8 cellular contexts compared by ENCODE assay signal in the genomic region with DNA sequence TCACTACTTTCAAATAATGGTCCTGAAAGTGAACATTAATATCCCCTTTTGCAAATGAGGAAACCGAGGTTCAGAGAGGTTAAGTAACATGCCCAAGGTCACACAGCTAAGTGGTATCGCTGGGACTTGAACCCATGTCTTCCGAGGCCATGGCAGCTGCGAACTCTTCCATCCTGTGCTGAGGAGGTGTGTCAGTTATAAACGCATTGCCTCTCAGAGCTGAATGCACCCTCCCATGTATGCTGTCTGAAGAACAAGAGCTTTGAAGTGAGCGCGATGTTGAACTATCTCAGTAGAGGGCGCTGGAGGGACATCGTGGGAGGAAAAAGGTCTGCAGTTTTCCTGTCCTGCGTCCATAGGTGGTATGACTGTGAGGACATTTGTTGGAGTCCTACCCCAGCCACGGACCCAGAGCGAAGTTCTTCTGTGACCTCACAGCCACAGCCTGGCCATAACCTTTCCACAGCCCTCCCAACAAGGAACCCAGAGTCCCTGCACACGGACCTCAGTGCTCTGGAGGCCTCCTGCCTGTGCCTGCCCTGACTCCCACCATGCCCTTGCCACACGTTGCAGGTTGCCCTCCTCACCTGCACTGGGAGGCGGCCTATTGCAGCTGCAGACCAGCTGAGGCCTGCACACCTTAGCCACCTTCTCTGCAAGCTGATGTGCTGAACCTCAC. TPM values are rescaled to one million over a fixed set of nuclear protein-coding genes. Genes with fewer than 3 reads are reported as not detected.
DNase-seq lines count a peak whose midpoint lies in the region; ATAC-seq and TF ChIP-seq lines count a peak whose summit lies in the region.

No MANE protein-coding gene starts in this region.

- H3K4me3 Mint-ChIP-seq in IgD-negative memory B cell (no peak overlapping the region), naive B cell (peak overlapping the region in 2 of 8 donors; percentile 1 to 15)

- no peaks in the 10 kb centered on the region for H3K27me3 ChIP-seq in AG04450 (ENCODE audit: control insufficient read depth, insufficient read depth, low read length)
- H3K27me3 ChIP-seq in OCI-LY3 (ENCODE audit: low read depth, low read length) = no peaks in the 10 kb centered on the region

- no peak overlapping the region for H3K4me3 ChIP-seq in AG04450 (ENCODE audit: low read depth, low read length)
- H3K4me3 ChIP-seq in OCI-LY3 (ENCODE audit: low read length) = peak overlapping the region; percentile 11; the same call in 1 of the 2 replicates

- H3K9me3 ChIP-seq in AG04450 (ENCODE audit: control insufficient read depth, insufficient read depth, low read length) (no peaks in the 10 kb centered on the region), OCI-LY3 (ENCODE audit: insufficient read depth, low read length) (no peaks in the 10 kb centered on the region)

- CTCF ChIA-PET in AG04450 (lab: Charles Lee) = interaction anchor here (0.5 to 6.1 kb wide), 61 partner anchors 9 to 464 kb away, joined by 3 to 197 read pairs (median 5); a partner anchor contains a TSS

- H3K4me1 Mint-ChIP-seq in IgD-negative memory B cell (peaks cover 0 to 3% (median 3%) of the 10 kb centered on the region in 3 donors), naive B cell (peaks cover 6 to 10% (median 7%) of the 10 kb centered on the region in 3 donors)

- peak overlapping the region; percentile 30; the same call in 1 of the 2 replicates for H3K9ac ChIP-seq in OCI-LY3 (ENCODE audit: low read length)

- H3K27me3 Mint-ChIP-seq in IgD-negative memory B cell (peaks cover 1% of the 10 kb centered on the region), naive B cell (peaks cover 0 to 11% (median 0%) of the 10 kb centered on the region in 3 donors)

- DNase-seq in AG04450 (ENCODE audit: low read depth, low spot score) (peak; percentile 61), naive B cell (peak; percentile 13)
- DNase-seq in activated CD8-positive, alpha-beta memory T cell treated with anti-CD3 and anti-CD28 coated beads, Interleukin-2, amount 50 U/mL, for 48 hours = peak; percentile 75
- DNase-seq in stimulated activated CD8-positive, alpha-beta memory T cell treated with anti-CD3 and anti-CD28 coated beads, Interleukin-7, amount 100 ng/mL, for 48 hours (ENCODE audit: extremely low read depth in 1 of 2, low read depth in 1 of 2) = peak; percentile 38 to 51

- peak overlapping the region in 2 of 3 donors; percentile 55 to 89 for H3K27ac Mint-ChIP-seq in IgD-negative memory B cell
- H3K27ac Mint-ChIP-seq in naive B cell = peak overlapping the region in 2 of 6 donors; percentile 61 to 66

- H3K36me3 ChIP-seq in OCI-LY3 (replicated peaks; ENCODE audit: low read depth, low read length) = no peaks in the 10 kb centered on the region

- H3K36me3 Mint-ChIP-seq in IgD-negative memory B cell (no peaks in the 10 kb centered on the region), naive B cell (no peaks in the 10 kb centered on the region)

- peak overlapping the region; percentile 92 for H2AFZ ChIP-seq in OCI-LY3 (ENCODE audit: low read depth, low read length)

- POLR2A ChIA-PET in AG04450 (lab: Yijun Ruan, JAX) = no interaction called here

- peaks cover 52% of the 10 kb centered on the region for H3K4me1 ChIP-seq in OCI-LY3 (ENCODE audit: low read length)

- ATAC-seq in GM19035 (IDR thresholded peaks at IDR 0.05; ENCODE audit: unreplicated experiment) (peak; percentile 71), esophagus mucosa (peak; percentile 83), naive B cell (ENCODE audit: low read depth in 2 of 2) (no peak)

- TF ChIP-seq CTCF in AG04450 (IDR thresholded peaks at IDR 0.05; ENCODE audit: low read depth, low read length) (peak; percentile 93), OCI-LY3 (IDR thresholded peaks at IDR 0.05; ENCODE audit: low read depth, low read length) (peak; percentile 95)

- H3K27ac ChIP-seq in AG04450 (ENCODE audit: low read depth, low read length) (no peak overlapping the region), OCI-LY3 (ENCODE audit: low read length) (no peak overlapping the region)

- no peaks in the 10 kb centered on the region for H4K20me1 ChIP-seq in OCI-LY3 (ENCODE audit: insufficient read depth, low read length)

- H3K9me3 Mint-ChIP-seq in IgD-negative memory B cell (peaks cover 0 to 2% (median 0%) of the 10 kb centered on the region in 3 donors), naive B cell (no peaks in the 10 kb centered on the region)

- H3K4me2 ChIP-seq in OCI-LY3 (ENCODE audit: low read length) = peak overlapping the region; percentile 53

- H3K79me2 ChIP-seq in OCI-LY3 (ENCODE audit: low read length) = no peaks in the 10 kb centered on the region

RNA-seq across cellular contexts. Expression of a gene that starts 7.5 kb away (rescaled TPM):
- polyA plus RNA-seq in AG04450 (2011; rRNA removed) (not detected in 2 replicates), IgD-negative memory B cell (not detected), naive B cell (ENCODE audit: low read depth in 6 of 6) (not detected)
- polyA minus RNA-seq in AG04450 (2011; rRNA and poly(A)+ RNA removed) = not detected in 2 replicates
- total RNA-seq in esophagus mucosa = 0.20 TPM

RNA-seq across cellular contexts. Expression of a gene that starts 22.9 kb away (rescaled TPM):
- polyA plus RNA-seq in AG04450 (2011; rRNA removed) (not detected in 2 replicates), IgD-negative memory B cell (0.14 TPM), naive B cell (ENCODE audit: low read depth in 6 of 6) (not detected)
- polyA minus RNA-seq in AG04450 (2011; rRNA and poly(A)+ RNA removed) = 0.14 TPM in 1 of 2 replicates, not detected in the other
- not detected for total RNA-seq in esophagus mucosa

Comparison
In these comparisons a context has a peak if more than half of its experiments do, and no peak if none do; other contexts are left out.
1. DNase-seq: peak in every context shown above with its lines; median percentile 75 in activated CD8-positive, alpha-beta memory T cell treated with anti-CD3 and anti-CD28 coated beads, Interleukin-2, amount 50 U/mL, for 48 hours; 61 in AG04450; 44 in stimulated activated CD8-positive, alpha-beta memory T cell treated with anti-CD3 and anti-CD28 coated beads, Interleukin-7, amount 100 ng/mL, for 48 hours; 13 in naive B cell.
2. ATAC-seq: peak in GM19035 (single experiment) and esophagus mucosa (single experiment); none in naive B cell (0 of 2).